ENCODE assay signal across 8 cellular contexts in the genomic region with DNA sequence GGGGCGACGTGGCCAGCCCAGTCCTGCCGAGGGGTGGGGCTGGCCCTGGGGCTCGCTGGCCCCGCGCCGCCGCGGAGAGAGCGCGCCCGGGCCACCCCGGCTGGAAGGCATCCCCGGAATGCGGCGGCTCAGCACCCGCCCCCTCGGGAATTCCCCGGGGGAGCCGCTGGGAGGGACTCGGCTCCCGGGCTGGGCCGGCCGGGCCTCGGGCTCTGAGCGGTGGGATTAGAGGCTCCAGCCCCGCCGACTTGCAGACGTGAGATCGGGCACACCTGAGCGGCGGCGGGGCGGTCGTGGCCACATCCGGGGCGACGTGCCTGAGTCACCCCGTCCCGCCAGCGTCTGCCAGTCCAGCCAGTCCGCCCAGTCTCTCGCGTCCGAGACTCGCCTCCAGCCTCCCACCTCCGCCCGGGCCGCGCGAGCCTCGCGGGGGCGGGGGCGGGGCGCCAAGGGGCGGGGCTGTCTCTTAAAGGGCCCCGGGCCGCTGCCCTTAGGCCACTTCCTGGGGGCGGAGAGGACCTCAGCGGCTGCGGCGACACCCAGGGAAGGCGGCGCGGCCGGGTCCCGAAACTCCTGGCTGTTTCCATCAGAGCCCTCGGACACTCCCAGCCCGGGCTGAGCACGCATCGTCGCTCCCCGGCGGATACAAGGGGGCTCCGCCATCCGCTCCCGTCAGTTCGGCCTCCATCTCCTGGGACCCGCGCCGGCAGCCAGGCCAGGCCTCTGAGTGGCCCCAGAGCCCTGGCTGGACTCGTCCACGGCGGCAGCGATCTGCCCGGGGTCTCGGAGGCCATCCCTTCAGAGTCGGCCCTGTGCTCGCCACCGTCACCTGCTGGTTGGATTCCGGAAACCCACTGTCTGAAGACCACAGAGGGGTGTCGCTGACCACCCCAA. TPM values are rescaled to one million over a fixed set of nuclear protein-coding genes. Genes with fewer than 3 reads are reported as not detected.
DNase-seq lines count a peak whose midpoint lies in the region; ATAC-seq and TF ChIP-seq lines count a peak whose summit lies in the region.

KCTD11 (plus strand) TSS at position 498 of the 894 bp plus-strand sequence.

- H3K4me2 ChIP-seq in BLaER1, result peak within 1 kb of the TSS; percentile 99

- intact Hi-C loops in thyroid gland (cut with DNase I), result loop anchor here (5.0 to 10.0 kb wide), 2 partner anchors 85 to 133 kb away; partner anchors contain the start of genes FGF11, POLR2A, SLC35G6 and TMEM102

- H3K27me3 ChIP-seq in BLaER1 (no peaks in the 10 kb centered on the region), thyroid gland (no peaks in the 10 kb centered on the region)

- H3K4me1 ChIP-seq in BLaER1, result peaks cover 53% of the 10 kb centered on the region
- H3K4me1 ChIP-seq in thyroid gland, result peaks cover 21 to 53% of the 10 kb centered on the region in 2 donors

- DNase-seq in SHP77 treated with DMSO at 0.1 percent for 48 hours (lab: John Stamatoyannopoulos, UW), result peak; percentile 50
- peak; percentile 54 for DNase-seq in activated naive CD4-positive, alpha-beta T cell treated with anti-CD3 and anti-CD28 coated beads, Interleukin-2, amount 50 U/mL, for 16 hours
- peak; percentile 86 for DNase-seq in globus pallidus (ENCODE audit: low spot score)
- peak; percentile 81 for DNase-seq in occipital lobe (lab: John Stamatoyannopoulos, UW)
- DNase-seq in thyroid gland, result peak; percentile 93 to 94

- peaks cover 6% of the 10 kb centered on the region; the same call in 1 of the 2 replicates for H4K20me1 ChIP-seq in BLaER1

- ATAC-seq in GM19324 (IDR thresholded peaks at IDR 0.05; ENCODE audit: low FRiP score, unreplicated experiment), result peak; percentile 69
- peak; percentile 32 for ATAC-seq in HG03469 (IDR thresholded peaks at IDR 0.05; ENCODE audit: unreplicated experiment)

- 0 to 1% methylated on average over 9 to 24 of the region's 93 CpGs for WGBS in thyroid gland, 2 donors

- H3K36me3 ChIP-seq in BLaER1 (peaks cover 15% of the 10 kb centered on the region), thyroid gland (no peaks in the 10 kb centered on the region)

- TF ChIP-seq CTCF in thyroid gland (IDR thresholded peaks at IDR 0.05), result peak in 4 of 6 experiments; percentile 30 to 55 (median 42)

- H3K9me3 ChIP-seq in BLaER1 (no peaks in the 10 kb centered on the region), thyroid gland (no peaks in the 10 kb centered on the region)

- H3K9ac ChIP-seq in BLaER1, result peak within 1 kb of the TSS; percentile 81

- TF ChIP-seq POLR2A in thyroid gland (IDR thresholded peaks at IDR 0.05), result peak in 1 of 2 donors; percentile 82

- peak within 1 kb of the TSS; percentile 80 for H3K27ac ChIP-seq in BLaER1
- peak within 1 kb of the TSS; percentile 89 to 100 (median 97) for H3K27ac ChIP-seq in thyroid gland

- H3K4me3 ChIP-seq in BLaER1, result peak within 1 kb of the TSS; percentile 91
- peak within 1 kb of the TSS; percentile 43 to 97 (median 80) for H3K4me3 ChIP-seq in thyroid gland (replicated peaks in 1 of 3)

RNA-seq across cellular contexts. Expression of gene KCTD11, which starts in this region (rescaled TPM):
- 3.9 TPM for total RNA-seq in occipital lobe
- 10 to 100 TPM in 3 of 4 donors, 1 to 10 TPM in 1; 6.6 to 20.4 (median 18.7) TPM for total RNA-seq in thyroid gland

Comparison
In these comparisons a context has a peak if more than half of its experiments do, and no peak if none do; other contexts are left out.
1. Peak in every context shown above with its lines: DNase-seq, ATAC-seq, H3K4me3 ChIP-seq and H3K27ac ChIP-seq.